In genomic region chr19:35740423-35741215, GRCh38 we compare ENCODE assay signal across 8 cellular contexts. TPM values are rescaled to one million over a fixed set of nuclear protein-coding genes. Genes with fewer than 3 reads are reported as not detected.
A peak's percentile ranks its signal among the peaks of the same experiment; 100 is the strongest.
DNase-seq lines count a peak whose midpoint lies in the region; ATAC-seq, FAIRE-seq and TF ChIP-seq lines count a peak whose summit lies in the region.

No MANE protein-coding gene starts in this region.

- DNase-seq in GM12891 (ENCODE audit: insufficient read length, low spot score) (peak; percentile 99), NCI-H1436 treated with DMSO at 0.1 percent for 48 hours (lab: John Stamatoyannopoulos, UW) (peak; percentile 92), T follicular helper cell (ENCODE audit: low read depth) (peak; percentile 93), adrenal gland (peak; percentile 97 to 99 (median 99)), left ventricle myocardium inferior (peak; percentile 99), psoas muscle (peak; percentile 99), urothelium cell line (ENCODE audit: low spot score) (peak; percentile 93)

- TF ChIP-seq CTCF in adrenal gland (IDR thresholded peaks at IDR 0.05), result peak in 2 of 6 experiments; percentile 24 to 29
- TF ChIP-seq CTCF in left ventricle myocardium inferior (IDR thresholded peaks at IDR 0.05; ENCODE audit: borderline replicate concordance), result peak; percentile 20
- no peak for TF ChIP-seq CTCF in psoas muscle (IDR thresholded peaks at IDR 0.05)

- H3K36me3 ChIP-seq in adrenal gland (replicated peaks in 1 of 2) (peaks cover 0 to 36% of the 10 kb centered on the region in 2 donors), left ventricle myocardium inferior (peaks cover 43% of the 10 kb centered on the region), psoas muscle (ENCODE audit: insufficient read depth in 1 of 2, low read depth in 1 of 2) (peaks cover 0 to 64% of the 10 kb centered on the region in 2 donors)

- no peaks in the 10 kb centered on the region for H3K9me3 ChIP-seq in adrenal gland (replicated peaks in 1 of 3)
- H3K9me3 ChIP-seq in left ventricle myocardium inferior (replicated peaks), result no peaks in the 10 kb centered on the region
- H3K9me3 ChIP-seq in psoas muscle, result no peaks in the 10 kb centered on the region

- FAIRE-seq in GM12891 (lab: Jason Lieb, UNC) (peak; percentile 91), urothelium cell line (lab: Jason Lieb, UNC) (no peak)

- H3K27ac ChIP-seq in adrenal gland (peak overlapping the region; percentile 75 to 95 (median 86)), left ventricle myocardium inferior (replicated peaks) (peak overlapping the region; percentile 89), psoas muscle (peak overlapping the region; percentile 73)

- peak overlapping the region in 3 of 4 donors; percentile 11 to 65 (median 59) for H3K4me3 ChIP-seq in adrenal gland
- peak overlapping the region; percentile 82 for H3K4me3 ChIP-seq in left ventricle myocardium inferior
- H3K4me3 ChIP-seq in psoas muscle, result peak overlapping the region; percentile 71

- no peaks in the 10 kb centered on the region for H3K27me3 ChIP-seq in adrenal gland
- H3K27me3 ChIP-seq in left ventricle myocardium inferior (ENCODE audit: low read depth), result no peaks in the 10 kb centered on the region
- no peaks in the 10 kb centered on the region for H3K27me3 ChIP-seq in psoas muscle (ENCODE audit: insufficient read depth in 3 of 3, low read length in 2 of 3)

- intact Hi-C loops in adrenal gland (cut with DNase I), result no loop called here
- intact Hi-C loops in left ventricle myocardium inferior (cut with micrococcal nuclease), result no loop called here
- intact Hi-C loops in psoas muscle (cut with DNase I), result no loop called here

- peak; percentile 53 for ATAC-seq in HG02840 (IDR thresholded peaks at IDR 0.05; ENCODE audit: low FRiP score, unreplicated experiment)
- ATAC-seq in psoas muscle, result peak; percentile 79 to 83 (median 82)

- 0 to 1% (median 1%) methylated on average over 31 to 63 of the region's 63 CpGs for WGBS in adrenal gland, 4 donors
- 0% methylated on average over 63 of the region's 63 CpGs for WGBS in psoas muscle, 3 donors

- TF ChIP-seq POLR2A in GM12891 (IDR thresholded peaks at IDR 0.05; ENCODE audit: low read depth, low read length), result peak; percentile 75
- TF ChIP-seq POLR2A in adrenal gland (IDR thresholded peaks at IDR 0.05), result peak in 1 of 2 donors; percentile 47

- H3K4me1 ChIP-seq in adrenal gland (replicated peaks in 1 of 2), result peaks cover 18 to 34% of the 10 kb centered on the region in 2 donors
- peaks cover 40% of the 10 kb centered on the region for H3K4me1 ChIP-seq in left ventricle myocardium inferior
- peaks cover 19% of the 10 kb centered on the region for H3K4me1 ChIP-seq in psoas muscle

TF ChIP-seq in GM12891, 5 proteins besides CTCF, POLR2A, EP300 and RAD21:
- TF ChIP-seq TAF1 (IDR thresholded peaks at IDR 0.05; ENCODE audit: low read depth, low read length), result peak; percentile 71
- no peak for TF ChIP-seq PAX5 (IDR thresholded peaks at IDR 0.05; ENCODE audit: insufficient read depth, low read length, severe bottlenecking)
- TF ChIP-seq SPI1 (IDR thresholded peaks at IDR 0.05; ENCODE audit: low read depth, low read length), result no peak
- 0 out of 2 replicates have a peak, but pooled peaks have one; percentile 36 for TF ChIP-seq POLR2AphosphoS5 (IDR thresholded peaks at IDR 0.05; ENCODE audit: low read depth, low read length)
- TF ChIP-seq POU2F2 (IDR thresholded peaks at IDR 0.05; ENCODE audit: low read depth, low read length), result peak; percentile 59; the same call in 1 of the 2 replicates

RNA-seq across cellular contexts. Expression of gene IGFLR1, which starts 1.6 kb away (rescaled TPM):
- 39.6 TPM for polyA plus RNA-seq in GM12891 (2012; ENCODE audit: low read depth, missing spikeins)
- total RNA-seq in adrenal gland (10 to 100 TPM in 6 of 8 donors, 1 to 10 TPM in 2; 7.7 to 35.3 (median 14.7) TPM), left ventricle myocardium inferior (4.9 TPM), psoas muscle (10 to 100 TPM in 1 of 4 donors, 1 to 10 TPM in 3; 2.0 to 12.4 (median 2.4) TPM)
- polyA plus RNA-seq in adrenal gland (10 to 100 TPM in 2 of 3 donors, 1 to 10 TPM in 1; 5.3 to 32.3 (median 21.5) TPM), psoas muscle (10 to 100 TPM in 1 of 3 donors, 1 to 10 TPM in 2; 5.8 to 11.9 (median 9.9) TPM)

RNA-seq across cellular contexts. Expression of gene U2AF1L4, which starts 4.6 kb away (rescaled TPM):
- 18.8 TPM for polyA plus RNA-seq in GM12891 (2012; ENCODE audit: low read depth, missing spikeins)
- total RNA-seq in adrenal gland (10 to 100 TPM; 14.8 to 55.0 (median 31.0) TPM), left ventricle myocardium inferior (24.9 TPM), psoas muscle (10 to 100 TPM; 13.3 to 28.7 (median 19.6) TPM)
- polyA plus RNA-seq in adrenal gland (100 to 1,000 TPM in 2 of 3 donors, 10 to 100 TPM in 1; 30.3 to 255 (median 104) TPM), psoas muscle (10 to 100 TPM; 12.3 to 26.6 (median 13.6) TPM)

RNA-seq across cellular contexts. Expression of gene PSENEN, which starts 4.8 kb away (rescaled TPM):
- polyA plus RNA-seq in GM12891 (2012; ENCODE audit: low read depth, missing spikeins), result 31.0 TPM
- total RNA-seq in adrenal gland (10 to 100 TPM; 29.5 to 88.2 (median 63.0) TPM), left ventricle myocardium inferior (43.1 TPM), psoas muscle (10 to 100 TPM; 34.7 to 41.0 (median 36.7) TPM)
- polyA plus RNA-seq in adrenal gland (100 to 1,000 TPM in 2 of 3 donors, 10 to 100 TPM in 1; 93.1 to 230 (median 174) TPM), psoas muscle (100 to 1,000 TPM in 1 of 3 donors, 10 to 100 TPM in 2; 61.6 to 116 (median 67.7) TPM)

RNA-seq across cellular contexts. Expression of gene LIN37, which starts 7.8 kb away (rescaled TPM):
- polyA plus RNA-seq in GM12891 (2012; ENCODE audit: low read depth, missing spikeins), result 9.9 TPM
- total RNA-seq in adrenal gland, result 10 to 100 TPM in 7 of 8 donors, 1 to 10 TPM in 1; 6.0 to 28.2 (median 12.5) TPM
- 100 to 1,000 TPM in 1 of 3 donors, 10 to 100 TPM in 2; 11.3 to 137 (median 75.9) TPM for polyA plus RNA-seq in adrenal gland
- 6.2 TPM for total RNA-seq in left ventricle myocardium inferior
- total RNA-seq in psoas muscle, result 10 to 100 TPM in 1 of 4 donors, 1 to 10 TPM in 3; 3.1 to 14.5 (median 7.9) TPM
- polyA plus RNA-seq in psoas muscle, result 10 to 100 TPM; 17.8 to 26.8 (median 23.1) TPM

RNA-seq across cellular contexts. Expression of gene HSPB6, which starts 16.2 kb away (rescaled TPM):
- 0.15 TPM for polyA plus RNA-seq in GM12891 (2012; ENCODE audit: low read depth, missing spikeins)
- total RNA-seq in adrenal gland (100 to 1,000 TPM in 7 of 8 donors, 10 to 100 TPM in 1; 78.3 to 431 (median 197) TPM), left ventricle myocardium inferior (899 TPM), psoas muscle (1,000 to 10,000 TPM in 1 of 4 donors, 100 to 1,000 TPM in 3; 656 to 1,308 (median 674) TPM)
- polyA plus RNA-seq in adrenal gland (100 to 1,000 TPM; 524 to 932 (median 718) TPM), psoas muscle (100 to 1,000 TPM; 303 to 719 (median 476) TPM)

Comparison
In these comparisons a context has a peak if more than half of its experiments do, and no peak if none do; other contexts are left out.
1. Peak in every context shown above with its lines: DNase-seq, ATAC-seq, H3K4me3 ChIP-seq and H3K27ac ChIP-seq.